ENCODE assay signal across 6 cellular contexts in genomic region chr5:6253281-6253680, GRCh38.
"Had no signal": no experiment of that assay in that cellular context is flagged by ENCODE, and none has a peak within 500 bp of the region (broad histone marks: within the 10 kb centered on the region; RNA-seq: fewer than 3 reads in every experiment).

No MANE protein-coding gene starts in this region.

- DNase-seq: IMR-90, KBM-7 had no signal

- ATAC-seq: HepG2, K562 had no signal

- FAIRE-seq: HepG2, HTR-8/SVneo had no signal

- H3K27ac ChIP-seq: HL-60 had no signal

- H3K4me3 ChIP-seq: K562 had no signal
